2 cellular contexts compared by ENCODE assay signal in genomic region chr6:10794239-10794638, GRCh38.
TF ChIP-seq lines count a peak whose summit lies in the region.

No MANE protein-coding gene starts in this region.

TF ChIP-seq in IMR-90, 13 proteins besides CTCF, POLR2A, EP300 and RAD21:
- no peak for TF ChIP-seq RCOR1 (IDR thresholded peaks at IDR 0.05; ENCODE audit: insufficient replicate concordance, low read length)

TF ChIP-seq in K562, 482 proteins besides CTCF, POLR2A, EP300 and RAD21 (continues in another document):
- TF ChIP-seq CHD2 (IDR thresholded peaks at IDR 0.05; ENCODE audit: low read depth, low read length) (no peak), THRB (CRISPR knock-in tag; conservative IDR thresholded peaks at IDR 0.05) (no peak), XRCC5 (IDR thresholded peaks at IDR 0.05; ENCODE audit: low read depth, low read length) (no peak), ZNF146 (CRISPR knock-in tag; IDR thresholded peaks at IDR 0.05; ENCODE audit: unreplicated experiment) (no peak), KDM1A (IDR thresholded peaks at IDR 0.05) (peak; percentile 49 to 54; a peak in 1 of 4 replicates), SMARCE1 (IDR thresholded peaks at IDR 0.05) (no peak), BRD9 (IDR thresholded peaks at IDR 0.05; ENCODE audit: low read depth, partially characterized antibody) (no peak), MTA3 (IDR thresholded peaks at IDR 0.05; ENCODE audit: borderline replicate concordance) (no peak), CBFA2T2 (conservative IDR thresholded peaks at IDR 0.05) (peak; percentile 78), ESRRB (CRISPR knock-in tag; IDR thresholded peaks at IDR 0.05; ENCODE audit: borderline replicate concordance) (no peak), ARID1B (IDR thresholded peaks at IDR 0.05) (peak; percentile 81), NR4A1 (CRISPR knock-in tag; IDR thresholded peaks at IDR 0.05) (no peak), NR4A1 (tag; IDR thresholded peaks at IDR 0.05) (no peak), ARID3A (IDR thresholded peaks at IDR 0.05; ENCODE audit: borderline replicate concordance, low read depth, low read length) (no peak), HOXB6 (CRISPR knock-in tag; IDR thresholded peaks at IDR 0.05; ENCODE audit: borderline replicate concordance) (no peak), ZNF431 (CRISPR knock-in tag; IDR thresholded peaks at IDR 0.05) (no peak), POLR3G (IDR thresholded peaks at IDR 0.05; ENCODE audit: extremely low read depth, insufficient read length, insufficient replicate concordance) (no peak), NR2C1 (IDR thresholded peaks at IDR 0.05) (no peak), NR2C1 (tag; IDR thresholded peaks at IDR 0.05) (no peak), PML (IDR thresholded peaks at IDR 0.05; ENCODE audit: low read length) (peak; percentile 46; the same call in 1 of the 2 replicates), ZNF764 (CRISPR knock-in tag; IDR thresholded peaks at IDR 0.05; ENCODE audit: low read depth) (no peak), SIRT6 (IDR thresholded peaks at IDR 0.05; ENCODE audit: low read depth, low read length) (no peak), FOXK1 (CRISPR knock-in tag; IDR thresholded peaks at IDR 0.05; ENCODE audit: borderline replicate concordance) (no peak), NFIC (IDR thresholded peaks at IDR 0.05) (peak; percentile 47; the same call in 1 of the 2 replicates), AFF4 (CRISPR knock-in tag; IDR thresholded peaks at IDR 0.05) (no peak), NKRF (IDR thresholded peaks at IDR 0.05; ENCODE audit: borderline replicate concordance) (no peak), POLR2H (tag; IDR thresholded peaks at IDR 0.05; ENCODE audit: low read depth) (no peak), HDAC8 (tag; IDR thresholded peaks at IDR 0.05) (no peak), GATAD2A (IDR thresholded peaks at IDR 0.05) (no peak), NFRKB (IDR thresholded peaks at IDR 0.05; ENCODE audit: low read depth) (no peak), ZKSCAN1 (IDR thresholded peaks at IDR 0.05; ENCODE audit: low read depth, low read length) (no peak), TCF3 (CRISPR knock-in tag; IDR thresholded peaks at IDR 0.05) (peak; percentile 61), NR0B1 (IDR thresholded peaks at IDR 0.05; ENCODE audit: partially characterized antibody) (no peak), SRSF1 (IDR thresholded peaks at IDR 0.05; ENCODE audit: low read depth, low read length) (no peak), NBN (IDR thresholded peaks at IDR 0.05; ENCODE audit: low read depth) (no peak), BCL6 (CRISPR knock-in tag; IDR thresholded peaks at IDR 0.05) (no peak), PRDM10 (IDR thresholded peaks at IDR 0.05; ENCODE audit: partially characterized antibody) (peak; percentile 36), PHF8 (IDR thresholded peaks at IDR 0.05; ENCODE audit: borderline replicate concordance, low read length) (no peak), CREB1 (IDR thresholded peaks at IDR 0.05) (0 out of 2 replicates have a peak, but pooled peaks have one; percentile 16), CREB1 (CRISPR knock-in tag; IDR thresholded peaks at IDR 0.05) (no peak), SIX5 (IDR thresholded peaks at IDR 0.05; ENCODE audit: borderline replicate concordance in 1 of 2, insufficient read depth in 1 of 2, low read depth in 1 of 2, low read length in 2 of 2) (no peak), HNRNPK (IDR thresholded peaks at IDR 0.05; ENCODE audit: low read depth, low read length, poor library complexity, severe bottlenecking) (no peak)
